8 cellular contexts compared by ENCODE assay signal in the genomic region with DNA sequence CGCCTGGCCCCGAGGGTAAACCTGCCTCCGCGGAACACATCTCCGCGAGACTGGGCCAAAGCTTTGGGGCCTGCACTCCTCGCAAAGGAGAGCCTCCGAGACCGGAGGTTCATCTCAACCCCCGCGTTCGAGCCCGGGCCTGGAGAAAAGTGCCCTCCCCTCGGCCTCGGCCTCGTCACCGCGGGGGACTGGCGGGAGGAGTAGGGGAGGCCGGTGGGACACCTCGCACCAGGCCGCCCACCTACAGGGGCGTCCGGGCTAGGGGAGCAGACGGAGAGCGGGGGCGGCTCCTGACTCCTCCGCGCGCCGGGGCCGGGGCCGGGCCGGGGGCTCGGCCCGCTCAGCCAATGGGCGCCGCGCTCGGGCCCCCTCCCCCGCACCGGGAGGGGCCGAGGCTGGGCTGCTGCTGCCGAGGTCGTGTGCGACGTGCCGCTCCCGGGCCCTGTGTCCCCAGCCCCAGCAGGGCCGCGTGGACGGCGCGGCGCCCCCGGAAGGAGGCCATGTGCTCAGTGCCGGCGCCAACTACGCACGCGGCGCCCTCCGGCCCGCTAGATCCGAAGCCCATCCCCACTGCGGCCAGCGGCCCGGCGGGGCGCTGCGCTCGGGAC. TPM values are rescaled to one million over a fixed set of nuclear protein-coding genes. Genes with fewer than 3 reads are reported as not detected.
A peak's percentile ranks its signal among the peaks of the same experiment; 100 is the strongest.
DNase-seq lines count a peak whose midpoint lies in the region; ATAC-seq and TF ChIP-seq lines count a peak whose summit lies in the region.

No MANE protein-coding gene starts in this region.

- intact Hi-C loops in dorsolateral prefrontal cortex (cut with DNase I), result loop anchor here (2.0 to 5.0 kb wide), 2 partner anchors 33 to 111 kb away; a partner anchor contains a TSS

- H3K27me3 Mint-ChIP-seq in activated CD4-positive, alpha-beta T cell treated with anti-CD3 and anti-CD28 coated beads, Interleukin-2, amount 10 ng/mL, durations not matched to agents 7 days and 5 days, result peaks cover 9% of the 10 kb centered on the region

- H3K4me3 Mint-ChIP-seq in activated CD4-positive, alpha-beta T cell treated with anti-CD3 and anti-CD28 coated beads, Interleukin-2, amount 10 ng/mL, durations not matched to agents 7 days and 5 days, result peak overlapping the region; percentile 96

- H3K4me3 ChIP-seq in dorsolateral prefrontal cortex (peak overlapping the region; percentile 61 to 95 (median 87)), lung (peak overlapping the region; percentile 79)

- no peaks in the 10 kb centered on the region for H3K9me3 Mint-ChIP-seq in activated CD4-positive, alpha-beta T cell treated with anti-CD3 and anti-CD28 coated beads, Interleukin-2, amount 10 ng/mL, durations not matched to agents 7 days and 5 days

- peak; percentile 45 for ATAC-seq in HG02840 (IDR thresholded peaks at IDR 0.05; ENCODE audit: low FRiP score, unreplicated experiment)
- peak; percentile 12 for ATAC-seq in lung (ENCODE audit: insufficient read depth, low FRiP score)

- CTCF ChIA-PET in activated CD4-positive, alpha-beta T cell treated with anti-CD3 and anti-CD28 coated beads, Interleukin-2, amount 10 ng/mL, durations not matched to agents 7 days and 5 days (lab: Charles Lee), result interaction anchor here (1.0 to 1.3 kb wide), 2 partner anchors 10 to 26 kb away, joined by 3 read pairs; no protein-coding TSS in a partner anchor

- H3K27ac ChIP-seq in dorsolateral prefrontal cortex (peak overlapping the region; percentile 61 to 97 (median 91)), lung (ENCODE audit: low read depth in 1 of 2, low read length in 1 of 2) (peak overlapping the region; percentile 87 to 99)

- 1 to 2% methylated on average over 38 to 72 of the region's 72 CpGs for WGBS in lung, 2 donors

- H3K27me3 ChIP-seq in dorsolateral prefrontal cortex, result no peaks in the 10 kb centered on the region
- H3K27me3 ChIP-seq in lung (ENCODE audit: control insufficient read depth, insufficient read depth), result no peaks in the 10 kb centered on the region

- no peak for TF ChIP-seq CTCF in dorsolateral prefrontal cortex (IDR thresholded peaks at IDR 0.05 in 54 of 56, conservative IDR thresholded peaks at IDR 0.05 in 2 of 56; ENCODE audit: low read depth in 1 of 56, partially characterized antibody in 56 of 56)
- TF ChIP-seq CTCF in lung (IDR thresholded peaks at IDR 0.05; ENCODE audit: control extremely low read depth, extremely low read depth), result no peak

- H3K36me3 Mint-ChIP-seq in activated CD4-positive, alpha-beta T cell treated with anti-CD3 and anti-CD28 coated beads, Interleukin-2, amount 10 ng/mL, durations not matched to agents 7 days and 5 days (ENCODE audit: low read depth), result peaks cover 42% of the 10 kb centered on the region

- POLR2A ChIA-PET in activated CD4-positive, alpha-beta T cell treated with anti-CD3 and anti-CD28 coated beads, Interleukin-2, amount 10 ng/mL, durations not matched to agents 7 days and 5 days (lab: Charles Lee), result no interaction called here

- H3K36me3 ChIP-seq in lung (ENCODE audit: control insufficient read depth in 2 of 2, insufficient read depth in 2 of 2, low read length in 2 of 2), result no peaks in the 10 kb centered on the region

- no peaks in the 10 kb centered on the region for H3K9me3 ChIP-seq in lung (ENCODE audit: control insufficient read depth in 2 of 2, insufficient read depth in 1 of 2, low read length in 1 of 2)

- H3K4me1 Mint-ChIP-seq in activated CD4-positive, alpha-beta T cell treated with anti-CD3 and anti-CD28 coated beads, Interleukin-2, amount 10 ng/mL, durations not matched to agents 7 days and 5 days, result peaks cover 61% of the 10 kb centered on the region

- DNase-seq in NK-92 treated with Interleukin-12 subunit alpha and Interleukin-12 subunit beta, amount 100 ng/mL, for 24 hours (lab: John Stamatoyannopoulos, UW), result peak; percentile 55
- no peak for DNase-seq in NK-92 (lab: John Stamatoyannopoulos, UW; ENCODE audit: unreplicated experiment)
- peak; percentile 33 for DNase-seq in NCI-H1694 treated with DMSO at 0.1 percent for 48 hours (lab: John Stamatoyannopoulos, UW)
- peak; percentile 58 for DNase-seq in activated CD4-positive, alpha-beta T cell treated with anti-CD3 and anti-CD28 coated beads, Interleukin-2, amount 10 ng/mL, durations not matched to agents 7 days and 5 days
- DNase-seq in dorsolateral prefrontal cortex, result peak in 7 of 10 donors; percentile 36 to 77 (median 53)
- no peak for DNase-seq in lung (ENCODE audit: low spot score)
- DNase-seq in stimulated activated CD4-positive, alpha-beta T cell treated with anti-CD3 and anti-CD28 coated beads, TNF-alpha, amount 100 ng/mL, for 24 hours (ENCODE audit: low read depth in 3 of 3), result peak; percentile 37 to 72 (median 41)

- H3K4me1 ChIP-seq in lung (ENCODE audit: control insufficient read depth in 2 of 2, insufficient read depth in 2 of 2, low read length in 2 of 2), result peaks cover 0 to 2% of the 10 kb centered on the region in 2 donors

- peak overlapping the region; percentile 90 for H3K27ac Mint-ChIP-seq in activated CD4-positive, alpha-beta T cell treated with anti-CD3 and anti-CD28 coated beads, Interleukin-2, amount 10 ng/mL, durations not matched to agents 7 days and 5 days

RNA-seq across cellular contexts. Expression of a gene that starts 0.7 kb away (rescaled TPM):
- 100 to 1,000 TPM in 1 of 2 experiments, 10 to 100 TPM in 1; 98.0 to 109 TPM for total RNA-seq in activated CD4-positive, alpha-beta T cell treated with anti-CD3 and anti-CD28 coated beads, Interleukin-2, amount 10 ng/mL, durations not matched to agents 7 days and 5 days
- total RNA-seq in dorsolateral prefrontal cortex (100 to 1,000 TPM in 67 of 120 experiments, 10 to 100 TPM in 53; 36.8 to 290 (median 105) TPM), lung (100 to 1,000 TPM in 1 of 2 donors, 10 to 100 TPM in 1; 20.1 to 143 TPM)
- polyA plus RNA-seq in lung, result 10 to 100 TPM in 1 of 2 donors, 1 to 10 TPM in 1; 9.5 to 37.1 TPM

Comparison
In these comparisons a context has a peak if more than half of its experiments do, and no peak if none do; other contexts are left out.
1. DNase-seq: peak in NK-92 treated with Interleukin-12 subunit alpha and Interleukin-12 subunit beta, amount 100 ng/mL, for 24 hours (single experiment), NCI-H1694 treated with DMSO at 0.1 percent for 48 hours (single experiment), activated CD4-positive, alpha-beta T cell treated with anti-CD3 and anti-CD28 coated beads, Interleukin-2, amount 10 ng/mL, durations not matched to agents 7 days and 5 days (single experiment), dorsolateral prefrontal cortex (7 of 10) and stimulated activated CD4-positive, alpha-beta T cell treated with anti-CD3 and anti-CD28 coated beads, TNF-alpha, amount 100 ng/mL, for 24 hours (3 of 3); none in NK-92 (single experiment) and lung (single experiment).